ENCODE assay signal across 8 cellular contexts in genomic region chr6:98833101-98834059, GRCh38. TPM values are rescaled to one million over a fixed set of nuclear protein-coding genes. Genes with fewer than 3 reads are reported as not detected.
DNase-seq lines count a peak whose midpoint lies in the region; ATAC-seq lines count a peak whose summit lies in the region.

No MANE protein-coding gene starts in this region.

- no peak overlapping the region; a peak in 1 of 22 replicates for H3K9ac ChIP-seq in BLaER1 treated with 17β-estradiol and CSF1 and Interleukin-3, amounts not matched to agents 10 nM and 100 nM
- H3K9ac ChIP-seq in iPS-18a (ENCODE audit: low read length) (no peak overlapping the region), Karpas-422 (ENCODE audit: low read length) (no peak overlapping the region)

- no peak overlapping the region for H3K27ac ChIP-seq in BLaER1 treated with 17β-estradiol and CSF1 and Interleukin-3, amounts not matched to agents 10 nM and 100 nM
- no peak overlapping the region for H3K27ac ChIP-seq in iPS-18a (ENCODE audit: low read length)
- H3K27ac ChIP-seq in Karpas-422 (ENCODE audit: low read length) = no peak overlapping the region

- H2AFZ ChIP-seq in Karpas-422 (ENCODE audit: low read length) = no peak overlapping the region

- no peaks in the 10 kb centered on the region for H3K79me2 ChIP-seq in Karpas-422 (ENCODE audit: low read length)

- peak overlapping the region; percentile 76 to 96 (median 93) for H3K4me2 ChIP-seq in BLaER1 treated with 17β-estradiol and CSF1 and Interleukin-3, amounts not matched to agents 10 nM and 100 nM
- H3K4me2 ChIP-seq in Karpas-422 (ENCODE audit: low read depth, low read length, poor library complexity, severe bottlenecking) = no peak overlapping the region

- peaks cover 0 to 25% (median 10%) of the 10 kb centered on the region in 11 experiments; a peak in 13 of 22 replicates for H3K9me3 ChIP-seq in BLaER1 treated with 17β-estradiol and CSF1 and Interleukin-3, amounts not matched to agents 10 nM and 100 nM (replicated peaks in 1 of 11)
- H3K9me3 ChIP-seq in iPS-18a (ENCODE audit: control insufficient read depth, low read depth, low read length) = no peaks in the 10 kb centered on the region
- no peaks in the 10 kb centered on the region for H3K9me3 ChIP-seq in Karpas-422 (ENCODE audit: low read length)

- peak; percentile 28 for ATAC-seq in GM19467 (IDR thresholded peaks at IDR 0.05; ENCODE audit: unreplicated experiment)

- H3K27me3 ChIP-seq in BLaER1 treated with 17β-estradiol and CSF1 and Interleukin-3, amounts not matched to agents 10 nM and 100 nM = peaks cover 99 to 100% (median 100%) of the 10 kb centered on the region in 11 experiments
- H3K27me3 ChIP-seq in iPS-18a (ENCODE audit: control insufficient read depth, insufficient read depth, low read length) (peaks cover 91% of the 10 kb centered on the region), Karpas-422 (ENCODE audit: low read length) (no peaks in the 10 kb centered on the region)

- H3K36me3 ChIP-seq in BLaER1 treated with 17β-estradiol and CSF1 and Interleukin-3, amounts not matched to agents 10 nM and 100 nM = no peaks in the 10 kb centered on the region
- H3K36me3 ChIP-seq in iPS-18a (ENCODE audit: control insufficient read depth, low read depth, low read length) = no peaks in the 10 kb centered on the region
- H3K36me3 ChIP-seq in Karpas-422 (ENCODE audit: insufficient read depth, low read length) = no peaks in the 10 kb centered on the region

- no peaks in the 10 kb centered on the region for H3K9me2 ChIP-seq in Karpas-422 (replicated peaks; ENCODE audit: insufficient read depth, low read length)

- peaks cover 16 to 31% (median 25%) of the 10 kb centered on the region in 10 experiments for H3K4me1 ChIP-seq in BLaER1 treated with 17β-estradiol and CSF1 and Interleukin-3, amounts not matched to agents 10 nM and 100 nM
- peaks cover 39% of the 10 kb centered on the region for H3K4me1 ChIP-seq in iPS-18a (ENCODE audit: control insufficient read depth, low read depth, low read length)
- H3K4me1 ChIP-seq in Karpas-422 (ENCODE audit: low read length) = no peaks in the 10 kb centered on the region

- peak; percentile 17 for DNase-seq in NCI-H226
- DNase-seq in anterior cingulate cortex (lab: John Stamatoyannopoulos, UW) = peak in 37 of 58 donors; percentile 8 to 82 (median 69)
- peak; percentile 89 for DNase-seq in retina
- no peak for DNase-seq in Karpas-422
- no peak for DNase-seq in GM19240 (ENCODE audit: insufficient read length, low spot score)

- H4K20me1 ChIP-seq in BLaER1 treated with 17β-estradiol and CSF1 and Interleukin-3, amounts not matched to agents 10 nM and 100 nM = peaks cover 0 to 92% (median 70%) of the 10 kb centered on the region in 11 experiments; a peak in 20 of 22 replicates
- no peaks in the 10 kb centered on the region for H4K20me1 ChIP-seq in Karpas-422 (ENCODE audit: insufficient read depth, low read depth, low read length)

- H3K4me3 ChIP-seq in BLaER1 treated with 17β-estradiol and CSF1 and Interleukin-3, amounts not matched to agents 10 nM and 100 nM = peak overlapping the region; percentile 51 to 69 (median 60)
- H3K4me3 ChIP-seq in iPS-18a (ENCODE audit: low read length) (peak overlapping the region; percentile 60), Karpas-422 (ENCODE audit: low read length) (no peak overlapping the region)

RNA-seq across cellular contexts. Expression of gene POU3F2, which starts 1.0 kb away (rescaled TPM):
- not detected in 2 replicates for total RNA-seq in Karpas-422 (2014; rRNA removed; shearing (Covaris generic); ENCODE audit: low replicate concordance)

Comparison
In these comparisons a context has a peak if more than half of its experiments do, and no peak if none do; other contexts are left out.
1. DNase-seq: peak in NCI-H226 (single experiment), anterior cingulate cortex (37 of 58) and retina (single experiment); none in Karpas-422 (single experiment) and GM19240 (single experiment).